ENCODE assay signal across 12 cellular contexts in the genomic region with DNA sequence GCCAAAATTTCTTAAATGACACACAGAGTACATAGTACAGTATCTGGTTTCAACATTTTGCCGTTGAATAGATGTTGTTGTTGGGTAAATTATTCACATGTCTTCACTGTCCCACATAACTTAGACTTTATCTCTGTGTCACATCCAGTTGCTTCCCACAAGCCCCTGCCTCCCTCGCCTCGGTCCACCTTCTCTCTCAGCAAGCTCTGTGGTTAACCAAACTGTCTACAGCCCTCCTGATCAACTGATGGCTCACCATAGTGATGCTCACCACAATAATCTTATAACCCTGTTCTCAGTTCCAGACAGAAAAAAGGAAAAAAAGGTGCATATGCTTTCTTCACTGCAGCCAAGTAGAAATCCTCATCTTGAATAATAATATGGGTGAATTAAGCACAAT. TPM values are rescaled to one million over a fixed set of nuclear protein-coding genes. Genes with fewer than 3 reads are reported as not detected.
DNase-seq lines count a peak whose midpoint lies in the region; ATAC-seq and TF ChIP-seq lines count a peak whose summit lies in the region.
"Had no signal": no experiment of that assay in that cellular context is flagged by ENCODE, and none has a peak within 500 bp of the region (broad histone marks: within the 10 kb centered on the region; RNA-seq: fewer than 3 reads in every experiment).

No MANE protein-coding gene starts in this region.

- H3K36me3 Mint-ChIP-seq in activated naive CD8-positive, alpha-beta T cell treated with anti-CD3 and anti-CD28 coated beads for 36 hours, result no peaks in the 10 kb centered on the region
- H3K36me3 Mint-ChIP-seq: brain had no signal

- H3K4me1 ChIP-seq in lower lobe of right lung, result no peaks in the 10 kb centered on the region
- H3K4me1 ChIP-seq: heart right ventricle had no signal

- H3K36me3 ChIP-seq in lower lobe of right lung, result no peaks in the 10 kb centered on the region
- H3K36me3 ChIP-seq: heart right ventricle had no signal

- peaks cover 34% of the 10 kb centered on the region for H3K27me3 Mint-ChIP-seq in activated naive CD8-positive, alpha-beta T cell treated with anti-CD3 and anti-CD28 coated beads for 36 hours
- H3K27me3 Mint-ChIP-seq: brain had no signal

- ATAC-seq in GM18498 (IDR thresholded peaks at IDR 0.05; ENCODE audit: unreplicated experiment) (peak; percentile 86), GM21528 (IDR thresholded peaks at IDR 0.05; ENCODE audit: low FRiP score, unreplicated experiment) (peak; percentile 87), HG03558 (IDR thresholded peaks at IDR 0.05; ENCODE audit: extremely low read depth, unreplicated experiment) (peak; percentile 65), lower lobe of right lung (no peak)
- ATAC-seq: heart right ventricle, Panc1 had no signal

- no peak overlapping the region for H3K4me3 ChIP-seq in lower lobe of right lung
- H3K4me3 ChIP-seq: heart right ventricle had no signal

- no peak overlapping the region for H3K4me3 Mint-ChIP-seq in activated naive CD8-positive, alpha-beta T cell treated with anti-CD3 and anti-CD28 coated beads for 36 hours
- H3K4me3 Mint-ChIP-seq: brain had no signal

- peak; percentile 43 for DNase-seq in activated naive CD8-positive, alpha-beta T cell treated with anti-CD3 and anti-CD28 coated beads for 36 hours
- DNase-seq in HCEC 1CT, result no peak
- no peak for DNase-seq in mesenteric fat pad (ENCODE audit: low spot score)
- no peak for DNase-seq in NOMO-1 treated with dmso at 0.1 percent for 144 hours (lab: John Stamatoyannopoulos, UW; ENCODE audit: unreplicated experiment)
- no peak for DNase-seq in lower lobe of right lung
- DNase-seq: heart right ventricle had no signal

- H3K27me3 ChIP-seq in lower lobe of right lung (ENCODE audit: low read depth), result no peaks in the 10 kb centered on the region

- no peak overlapping the region for H3K27ac Mint-ChIP-seq in activated naive CD8-positive, alpha-beta T cell treated with anti-CD3 and anti-CD28 coated beads for 36 hours
- H3K27ac Mint-ChIP-seq: brain had no signal

- intact Hi-C loops in lower lobe of right lung (cut with DNase I), result no loop called here

- peaks cover 7% of the 10 kb centered on the region for H3K4me1 Mint-ChIP-seq in activated naive CD8-positive, alpha-beta T cell treated with anti-CD3 and anti-CD28 coated beads for 36 hours
- H3K4me1 Mint-ChIP-seq: brain had no signal

- H3K9me3 Mint-ChIP-seq in activated naive CD8-positive, alpha-beta T cell treated with anti-CD3 and anti-CD28 coated beads for 36 hours, result no peaks in the 10 kb centered on the region
- H3K9me3 Mint-ChIP-seq: brain had no signal

- no peak for TF ChIP-seq CTCF in lower lobe of right lung (IDR thresholded peaks at IDR 0.05)

- no peaks in the 10 kb centered on the region for H3K9me3 ChIP-seq in lower lobe of right lung
- H3K9me3 ChIP-seq: heart right ventricle had no signal

- no peak overlapping the region for H3K27ac ChIP-seq in lower lobe of right lung
- H3K27ac ChIP-seq: heart right ventricle had no signal

RNA-seq across cellular contexts. Expression of a gene that starts 23.0 kb away (rescaled TPM):
- total RNA-seq in activated naive CD8-positive, alpha-beta T cell treated with anti-CD3 and anti-CD28 coated beads for 36 hours, result not detected
- not detected for total RNA-seq in mesenteric fat pad
- total RNA-seq in lower lobe of right lung, result not detected
- total RNA-seq: heart right ventricle, pulmonary artery endothelial cell had no signal

RNA-seq across cellular contexts. Expression of a gene that starts 35.1 kb away (rescaled TPM):
- total RNA-seq in activated naive CD8-positive, alpha-beta T cell treated with anti-CD3 and anti-CD28 coated beads for 36 hours, result not detected
- not detected for total RNA-seq in mesenteric fat pad
- not detected for total RNA-seq in lower lobe of right lung
- total RNA-seq: heart right ventricle, pulmonary artery endothelial cell had no signal

Comparison
In these comparisons a context has a peak if more than half of its experiments do, and no peak if none do; other contexts are left out.
1. ATAC-seq: peak in GM18498 (single experiment), GM21528 (single experiment) and HG03558 (single experiment); none in lower lobe of right lung (0 of 2).